In the genomic region with DNA sequence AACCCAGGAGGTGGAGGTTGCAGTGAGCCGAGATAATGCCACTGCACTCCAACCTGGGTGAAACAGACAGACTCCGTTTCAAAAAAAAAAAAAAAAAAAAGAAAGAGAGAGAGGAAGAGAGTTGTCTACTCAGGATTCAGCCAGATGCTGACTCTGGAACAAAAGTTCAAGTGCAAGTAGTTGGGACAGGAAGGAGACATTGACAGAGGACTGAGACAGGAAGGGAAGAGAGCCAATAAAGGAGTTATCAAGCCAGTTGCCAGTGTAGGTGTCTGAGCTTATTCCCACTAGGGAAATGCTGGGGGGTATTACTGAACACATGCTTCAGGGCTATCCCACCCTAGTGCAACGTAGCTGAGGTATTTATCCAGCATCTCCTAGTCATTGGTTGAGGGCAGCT, we compare ENCODE assay signal across 16 cellular contexts.
A peak's percentile ranks its signal among the peaks of the same experiment; 100 is the strongest.
DNase-seq lines count a peak whose midpoint lies in the region; ATAC-seq and TF ChIP-seq lines count a peak whose summit lies in the region.
"Had no signal": no experiment of that assay in that cellular context is flagged by ENCODE, and none has a peak within 500 bp of the region (broad histone marks: within the 10 kb centered on the region; RNA-seq: fewer than 3 reads in every experiment).

No MANE protein-coding gene starts in this region.

- CTCF ChIA-PET in Caco-2 (lab: Charles Lee): no interaction called here
- CTCF ChIA-PET in PC-3 (lab: Charles Lee): interaction anchor here (0.9 kb wide), 1 partner anchor 44 kb away, joined by 5 read pairs; no protein-coding TSS in a partner anchor

- H3K4me3 Mint-ChIP-seq in Caco-2 (ENCODE audit: unreplicated experiment) (no peak overlapping the region), mesothelial cell of epicardium (no peak overlapping the region)
- H3K4me3 Mint-ChIP-seq: CD8-positive, alpha-beta T cell had no signal

- ATAC-seq in PC-3 (no peak), esophagus mucosa (peak; percentile 27), GM21786 (IDR thresholded peaks at IDR 0.05; ENCODE audit: unreplicated experiment) (no peak)
- ATAC-seq: CD8-positive, alpha-beta T cell had no signal

- H3K27me3 Mint-ChIP-seq in Caco-2 (ENCODE audit: insufficient read depth, unreplicated experiment): no peaks in the 10 kb centered on the region
- H3K27me3 Mint-ChIP-seq in mesothelial cell of epicardium (ENCODE audit: low read depth): no peaks in the 10 kb centered on the region

- peaks cover under 1% of the 10 kb centered on the region; the same call in 1 of the 2 replicates for H3K9me3 ChIP-seq in Caco-2
- H3K9me3 ChIP-seq in PC-3 (ENCODE audit: low read length): no peaks in the 10 kb centered on the region
- H3K9me3 ChIP-seq: A549 had no signal

- no peaks in the 10 kb centered on the region for H3K36me3 ChIP-seq in Caco-2 (ENCODE audit: control insufficient read depth, insufficient read depth, low read length)
- no peaks in the 10 kb centered on the region for H3K36me3 ChIP-seq in PC-3 (ENCODE audit: low read depth, low read length)
- H3K36me3 ChIP-seq: BLaER1 had no signal

- no peaks in the 10 kb centered on the region for H4K20me1 ChIP-seq in PC-3 (ENCODE audit: low read length)
- H4K20me1 ChIP-seq: BLaER1 had no signal

- no peaks in the 10 kb centered on the region for H3K9me2 ChIP-seq in PC-3 (replicated peaks; ENCODE audit: low read length)

- H3K9me3 Mint-ChIP-seq in Caco-2 (ENCODE audit: unreplicated experiment) (peaks cover 22% of the 10 kb centered on the region), mesothelial cell of epicardium (peaks cover 3% of the 10 kb centered on the region)
- H3K9me3 Mint-ChIP-seq: CD8-positive, alpha-beta T cell had no signal

- no TSS peak for BruUV-seq in Caco-2 (replicated peaks; lab: Mats Ljungman, UMichigan)
- BruUV-seq in PC-3 (replicated peaks; lab: Mats Ljungman, UMichigan): no TSS peak

- H2AFZ ChIP-seq in PC-3 (ENCODE audit: low read length): no peak overlapping the region

- H3K79me2 ChIP-seq in PC-3 (ENCODE audit: low read length): no peaks in the 10 kb centered on the region

- H3K36me3 Mint-ChIP-seq in Caco-2 (ENCODE audit: insufficient read depth, unreplicated experiment): no peaks in the 10 kb centered on the region
- peaks cover 2% of the 10 kb centered on the region for H3K36me3 Mint-ChIP-seq in mesothelial cell of epicardium
- H3K36me3 Mint-ChIP-seq: CD8-positive, alpha-beta T cell had no signal

- peak overlapping the region; percentile 22 for H3K4me2 ChIP-seq in PC-3 (ENCODE audit: low read length)
- H3K4me2 ChIP-seq: A549, BLaER1 had no signal

- H3F3A ChIP-seq in PC-3 (ENCODE audit: low read length, unreplicated experiment): no peaks in the 10 kb centered on the region

- DNase-seq in Caco-2: no peak
- DNase-seq in PC-3: no peak
- DNase-seq in mesothelial cell of epicardium (ENCODE audit: low spot score in 2 of 2, unreplicated experiment in 2 of 2): no peak
- no peak for DNase-seq in NOMO-1 (lab: John Stamatoyannopoulos, UW; ENCODE audit: unreplicated experiment in 2 of 2)
- DNase-seq in C1 segment of cervical spinal cord (lab: John Stamatoyannopoulos, UW): no peak
- DNase-seq: CD8-positive, alpha-beta T cell; EL; GOT3; NCI-H1105 treated with DMSO at 0.1 percent for 48 hours; NCI-H187; NCI-H2107; NCI-H510A had no signal

- POLR2A ChIA-PET in Caco-2 (lab: Charles Lee): no interaction called here
- POLR2A ChIA-PET in PC-3 (lab: Charles Lee; ENCODE audit: unreplicated experiment): interaction anchor here (0.6 kb wide), 1 partner anchor 90 kb away, joined by 3 read pairs; no protein-coding TSS in a partner anchor

- H3K4me1 Mint-ChIP-seq in Caco-2 (ENCODE audit: low read depth, unreplicated experiment) (peaks cover 38% of the 10 kb centered on the region), mesothelial cell of epicardium (peaks cover 57% of the 10 kb centered on the region)

- H3K27me3 ChIP-seq in Caco-2 (replicated peaks; ENCODE audit: control insufficient read depth, insufficient read depth, low read length): no peaks in the 10 kb centered on the region
- H3K27me3 ChIP-seq in PC-3 (ENCODE audit: low read length): no peaks in the 10 kb centered on the region
- H3K27me3 ChIP-seq: BLaER1 had no signal

- no peak overlapping the region for H3K4me3 ChIP-seq in Caco-2 (ENCODE audit: low read depth, low read length)
- H3K4me3 ChIP-seq in PC-3 (ENCODE audit: low read length): no peak overlapping the region
- H3K4me3 ChIP-seq: A549, BLaER1 had no signal

- H3K27ac Mint-ChIP-seq in Caco-2 (ENCODE audit: unreplicated experiment) (peak overlapping the region; percentile 65), mesothelial cell of epicardium (peak overlapping the region; percentile 89)
- H3K27ac Mint-ChIP-seq: CD8-positive, alpha-beta T cell had no signal

- intact Hi-C loops in Caco-2 (cut with micrococcal nuclease; ENCODE audit: unreplicated experiment): loop anchor here (1.0 to 2.0 kb wide), 2 partner anchors 16 to 40 kb away; no protein-coding TSS in a partner anchor
- intact Hi-C loops in PC-3 (cut with micrococcal nuclease): no loop called here

- H3K4me1 ChIP-seq in Caco-2: peaks cover 38% of the 10 kb centered on the region
- H3K4me1 ChIP-seq in PC-3 (ENCODE audit: insufficient read depth, low read length): peaks cover 26% of the 10 kb centered on the region
- H3K4me1 ChIP-seq: A549 had no signal

- H3K27ac ChIP-seq in PC-3 (ENCODE audit: low read length): peak overlapping the region; percentile 39
- H3K27ac ChIP-seq: A549, BLaER1 had no signal

- TF ChIP-seq CTCF in Caco-2 (IDR thresholded peaks at IDR 0.05; ENCODE audit: insufficient read depth in 1 of 2, low read depth in 1 of 2, low read length in 1 of 2, severe bottlenecking in 1 of 2, unreplicated experiment in 1 of 2) (no peak), PC-3 (conservative IDR thresholded peaks at IDR 0.05; ENCODE audit: low read depth, low read length) (no peak), mesothelial cell of epicardium (IDR thresholded peaks at IDR 0.05; ENCODE audit: unreplicated experiment) (no peak)

- H3K9ac ChIP-seq in PC-3 (ENCODE audit: low read length): no peak overlapping the region
- H3K9ac ChIP-seq: BLaER1 had no signal
